ENCODE assay signal across 9 cellular contexts in the genomic region with DNA sequence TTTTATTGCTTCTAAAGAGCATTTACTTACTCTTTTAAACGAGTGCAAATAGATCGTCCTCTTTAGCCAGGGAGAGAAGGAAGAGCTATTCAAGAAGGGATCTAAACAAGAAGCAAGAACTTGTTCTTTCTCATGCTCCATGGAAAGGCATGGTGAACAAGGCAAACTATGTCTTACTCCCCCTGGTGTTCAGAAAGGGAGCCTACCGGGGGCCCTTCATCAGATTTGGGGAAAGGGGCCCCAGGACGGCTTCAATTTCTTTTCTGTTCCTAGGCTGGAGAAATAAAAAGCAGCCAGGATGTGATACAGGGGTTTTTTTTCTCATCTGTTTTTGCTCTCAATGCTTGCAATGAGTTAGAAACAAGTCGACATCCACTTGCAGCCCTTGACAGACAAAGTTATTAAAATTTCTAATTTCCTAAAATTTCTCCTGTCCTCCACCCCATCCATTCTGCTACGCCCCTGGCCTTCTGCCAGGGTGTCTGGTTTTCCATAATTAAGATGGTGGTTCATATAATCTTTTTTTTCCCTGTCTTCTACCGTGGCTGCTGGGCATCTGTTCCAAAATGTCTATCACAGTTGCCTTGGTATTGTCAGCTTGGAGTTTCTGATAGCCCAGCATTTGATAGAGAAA.
DNase-seq lines count a peak whose midpoint lies in the region; TF ChIP-seq lines count a peak whose summit lies in the region.
"Had no signal": no experiment of that assay in that cellular context is flagged by ENCODE, and none has a peak within 500 bp of the region (broad histone marks: within the 10 kb centered on the region; RNA-seq: fewer than 3 reads in every experiment).

No MANE protein-coding gene starts in this region.

- peaks cover 3% of the 10 kb centered on the region for H3K4me1 ChIP-seq in fibroblast of lung (ENCODE audit: control insufficient read depth, extremely low read depth, insufficient read depth, low read length)

- H3K79me2 ChIP-seq in fibroblast of lung (ENCODE audit: control insufficient read depth, insufficient read depth, low read length), result no peaks in the 10 kb centered on the region

- in situ Hi-C loops in SK-MEL-5 (cut with HindIII; ENCODE audit: low pct_unique_long_range_greater_than_20kb, low sequenced_read_pairs), result no loop called here

- no peak overlapping the region for H3K4me3 ChIP-seq in fibroblast of lung (replicated peaks in 1 of 4; ENCODE audit: control extremely low read depth in 1 of 4, insufficient read depth in 1 of 4, low read depth in 3 of 4, low read length in 4 of 4)
- H3K4me3 ChIP-seq in retinal pigment epithelial cell (ENCODE audit: low read length), result no peak overlapping the region

- H3K27me3 ChIP-seq in fibroblast of lung (ENCODE audit: control insufficient read depth, insufficient read depth, low read length), result no peaks in the 10 kb centered on the region

- no peak overlapping the region for H3K9ac ChIP-seq in fibroblast of lung (ENCODE audit: insufficient read depth, low read length)

- H2AFZ ChIP-seq in fibroblast of lung (ENCODE audit: low read length), result no peak overlapping the region

- DNase-seq in SIG-M5 treated with dmso at 0.1 percent for 504 hours (lab: John Stamatoyannopoulos, UW; ENCODE audit: unreplicated experiment) (peak; percentile 27), SIG-M5 (lab: John Stamatoyannopoulos, UW) (no peak), HPDE6-E6E7 (ENCODE audit: extremely low spot score) (peak; percentile 51), SK-MEL-5 (ENCODE audit: low read depth, low spot score) (peak; percentile 86), fibroblast of lung (ENCODE audit: low read depth in 2 of 2) (peak; percentile 45 to 63), retinal pigment epithelial cell (ENCODE audit: low read depth) (no peak), caudate nucleus (lab: John Stamatoyannopoulos, UW) (no peak), NK-92 (lab: John Stamatoyannopoulos, UW; ENCODE audit: unreplicated experiment) (no peak)
- DNase-seq: activated naive CD8-positive, alpha-beta T cell treated with anti-CD3 and anti-CD28 coated beads, Interleukin-2, amount 10 ng/mL, durations not matched to agents 7 days and 5 days had no signal

- H4K20me1 ChIP-seq in fibroblast of lung (ENCODE audit: control insufficient read depth, extremely low read depth, insufficient read depth, low read length), result no peaks in the 10 kb centered on the region

- no peak overlapping the region for H3K4me2 ChIP-seq in fibroblast of lung (ENCODE audit: extremely low read depth, insufficient read depth, low read length)

- TF ChIP-seq CTCF in fibroblast of lung (conservative IDR thresholded peaks at IDR 0.05 in 1 of 2, IDR thresholded peaks at IDR 0.05 in 1 of 2; ENCODE audit: low read depth in 1 of 2, low read length in 2 of 2) (peak; percentile 65), retinal pigment epithelial cell (conservative IDR thresholded peaks at IDR 0.05; ENCODE audit: low read depth, low read length) (peak; percentile 76)

- H3K36me3 ChIP-seq in fibroblast of lung (ENCODE audit: control insufficient read depth, insufficient read depth, low read length), result no peaks in the 10 kb centered on the region

- no peak overlapping the region for H3K27ac ChIP-seq in fibroblast of lung (ENCODE audit: insufficient read depth, low read length)
- no peak overlapping the region for H3K27ac ChIP-seq in caudate nucleus (ENCODE audit: low read depth, low read length)

- H3K9me3 ChIP-seq in fibroblast of lung (ENCODE audit: control insufficient read depth, insufficient read depth, low read depth, low read length), result no peaks in the 10 kb centered on the region

Comparison
In these comparisons a context has a peak if more than half of its experiments do, and no peak if none do; other contexts are left out.
1. DNase-seq: peak in SIG-M5 treated with dmso at 0.1 percent for 504 hours (single experiment), HPDE6-E6E7 (single experiment), SK-MEL-5 (single experiment) and fibroblast of lung (2 of 2); none in SIG-M5 (single experiment), retinal pigment epithelial cell (single experiment), caudate nucleus (0 of 61) and NK-92 (single experiment).